ENCODE assay signal across 18 cellular contexts in the genomic region with DNA sequence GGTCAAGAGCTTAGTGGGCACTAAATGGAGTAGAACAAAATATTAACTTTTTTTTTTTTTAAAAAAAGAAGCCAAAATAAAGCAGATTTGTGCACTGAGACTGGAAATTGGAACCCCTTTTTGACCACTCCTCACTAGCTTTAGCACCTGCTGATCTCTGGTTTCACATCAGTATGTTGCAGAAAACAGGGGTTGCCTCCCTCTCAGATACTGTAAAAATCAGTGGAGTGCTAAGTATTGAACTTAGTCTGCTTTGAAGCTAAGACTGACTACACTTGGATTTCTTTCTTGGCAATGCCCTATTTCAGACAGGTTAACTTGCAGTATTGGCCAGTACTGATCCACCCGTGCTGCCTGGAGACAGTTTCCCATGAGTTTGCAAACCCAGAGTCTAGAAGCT. TPM values are rescaled to one million over a fixed set of nuclear protein-coding genes. Genes with fewer than 3 reads are reported as not detected.
A peak's percentile ranks its signal among the peaks of the same experiment; 100 is the strongest.
DNase-seq lines count a peak whose midpoint lies in the region; ATAC-seq, FAIRE-seq and TF ChIP-seq lines count a peak whose summit lies in the region.
"Had no signal": no experiment of that assay in that cellular context is flagged by ENCODE, and none has a peak within 500 bp of the region (broad histone marks: within the 10 kb centered on the region; RNA-seq: fewer than 3 reads in every experiment).

No MANE protein-coding gene starts in this region.

- no peaks in the 10 kb centered on the region for H3K9me3 ChIP-seq in OCI-LY3 (ENCODE audit: insufficient read depth, low read length)
- no peaks in the 10 kb centered on the region for H3K9me3 ChIP-seq in naive thymus-derived CD4-positive, alpha-beta T cell (ENCODE audit: control insufficient read depth in 2 of 3, low read length in 3 of 3)
- H3K9me3 ChIP-seq: MG63 had no signal

- TF ChIP-seq POLR2A in GM12891 (IDR thresholded peaks at IDR 0.05; ENCODE audit: low read depth, low read length), result no peak

- peak overlapping the region; percentile 79 for H3K27ac ChIP-seq in OCI-LY3 (ENCODE audit: low read length)
- H3K27ac ChIP-seq in naive thymus-derived CD4-positive, alpha-beta T cell (ENCODE audit: low read depth, low read length), result no peak overlapping the region

- H3K4me3 ChIP-seq in OCI-LY3 (ENCODE audit: low read length), result peak overlapping the region; percentile 70
- no peak overlapping the region for H3K4me3 ChIP-seq in naive thymus-derived CD4-positive, alpha-beta T cell (ENCODE audit: low read length)
- H3K4me3 ChIP-seq: MG63 had no signal

- peaks cover 0 to 7% (median 0%) of the 10 kb centered on the region in 5 donors for H3K27me3 Mint-ChIP-seq in naive thymus-derived CD4-positive, alpha-beta T cell
- H3K27me3 Mint-ChIP-seq: activated CD4-positive, alpha-beta T cell treated with anti-CD3 and anti-CD28 coated beads, Interleukin-2, amount 10 ng/mL, durations not matched to agents 24 days and 14 days had no signal

- H3K36me3 Mint-ChIP-seq in naive thymus-derived CD4-positive, alpha-beta T cell, result peaks cover 0 to 12% (median 0%) of the 10 kb centered on the region in 5 donors

- H3K4me3 Mint-ChIP-seq in naive thymus-derived CD4-positive, alpha-beta T cell, result peak overlapping the region in 1 of 10 donors; percentile 17
- H3K4me3 Mint-ChIP-seq: activated CD4-positive, alpha-beta T cell treated with anti-CD3 and anti-CD28 coated beads, Interleukin-2, amount 10 ng/mL, durations not matched to agents 24 days and 14 days; HFFc6 had no signal

- peak; percentile 33 for ATAC-seq in GM21786 (IDR thresholded peaks at IDR 0.05; ENCODE audit: unreplicated experiment)
- no peak for ATAC-seq in naive thymus-derived CD4-positive, alpha-beta T cell
- no peak for ATAC-seq in HG02763 (IDR thresholded peaks at IDR 0.05; ENCODE audit: unreplicated experiment)
- ATAC-seq in GM18511 (IDR thresholded peaks at IDR 0.05; ENCODE audit: unreplicated experiment), result no peak

- POLR2A ChIA-PET in naive thymus-derived CD4-positive, alpha-beta T cell (lab: Charles Lee), result interaction anchor here (2.3 to 5.4 kb wide), 2 partner anchors 11 to 14 kb away, joined by 6 to 42 read pairs; no protein-coding TSS in a partner anchor

- peaks cover 17% of the 10 kb centered on the region for H3K79me2 ChIP-seq in OCI-LY3 (ENCODE audit: low read length)

- H3K9me3 Mint-ChIP-seq in naive thymus-derived CD4-positive, alpha-beta T cell, result no peaks in the 10 kb centered on the region
- H3K9me3 Mint-ChIP-seq: activated CD4-positive, alpha-beta T cell treated with anti-CD3 and anti-CD28 coated beads, Interleukin-2, amount 10 ng/mL, durations not matched to agents 24 days and 14 days; HFFc6 had no signal

- H3K4me1 Mint-ChIP-seq in naive thymus-derived CD4-positive, alpha-beta T cell, result peaks cover 21 to 56% (median 32%) of the 10 kb centered on the region in 7 donors

- no peaks in the 10 kb centered on the region for H4K20me1 ChIP-seq in OCI-LY3 (ENCODE audit: insufficient read depth, low read length)

- CTCF ChIA-PET in naive thymus-derived CD4-positive, alpha-beta T cell (lab: Charles Lee), result interaction anchor here (1.1 kb wide), 1 partner anchor 17 kb away, joined by 3 read pairs; no protein-coding TSS in a partner anchor

- intact Hi-C loops in naive thymus-derived CD4-positive, alpha-beta T cell (cut with micrococcal nuclease), result loop anchor here (1.0 to 10.0 kb wide), 2 partner anchors 40 to 230 kb away; no protein-coding TSS in a partner anchor

- FAIRE-seq in GM12891 (lab: Jason Lieb, UNC), result peak; percentile 82
- FAIRE-seq: frontal cortex, TTC549 had no signal

- H3K4me2 ChIP-seq in OCI-LY3 (ENCODE audit: low read length), result peak overlapping the region; percentile 97

- no peak overlapping the region for H2AFZ ChIP-seq in OCI-LY3 (ENCODE audit: low read depth, low read length)

- peak overlapping the region; percentile 56 for H3K9ac ChIP-seq in OCI-LY3 (ENCODE audit: low read length)

- H3K27me3 ChIP-seq in OCI-LY3 (ENCODE audit: low read depth, low read length), result no peaks in the 10 kb centered on the region
- no peaks in the 10 kb centered on the region for H3K27me3 ChIP-seq in naive thymus-derived CD4-positive, alpha-beta T cell (ENCODE audit: control insufficient read depth in 2 of 2, insufficient read depth in 2 of 2, low read length in 2 of 2)
- H3K27me3 ChIP-seq: MG63 had no signal

- H3K36me3 ChIP-seq in OCI-LY3 (replicated peaks; ENCODE audit: low read depth, low read length), result peaks cover 3% of the 10 kb centered on the region
- H3K36me3 ChIP-seq in naive thymus-derived CD4-positive, alpha-beta T cell (ENCODE audit: control insufficient read depth in 2 of 3, insufficient read depth in 3 of 3, low read length in 3 of 3), result peaks cover 0 to 6% (median 0%) of the 10 kb centered on the region in 3 experiments
- H3K36me3 ChIP-seq: MG63 had no signal

- DNase-seq in GM12891 (ENCODE audit: insufficient read length, low spot score) (no peak), SIG-M5 treated with dmso at 0.1 percent for 504 hours (lab: John Stamatoyannopoulos, UW; ENCODE audit: unreplicated experiment) (no peak)
- DNase-seq in naive thymus-derived CD4-positive, alpha-beta T cell, result no peak
- DNase-seq: activated CD4-positive, alpha-beta T cell treated with anti-CD3 and anti-CD28 coated beads, Interleukin-2, amount 10 ng/mL, durations not matched to agents 24 days and 14 days; activated gamma-delta T cell treated with Interleukin-2 at 50 U/mL for 16 hours; DMS79; HFFc6; hypothalamus; islet precursor cell; MG63; NCI-H1694; RPMI8226 had no signal

- no peak for TF ChIP-seq CTCF in OCI-LY3 (IDR thresholded peaks at IDR 0.05; ENCODE audit: low read depth, low read length)

- peaks cover 66% of the 10 kb centered on the region for H3K4me1 ChIP-seq in OCI-LY3 (ENCODE audit: low read length)
- peaks cover 14 to 21% of the 10 kb centered on the region in 2 donors for H3K4me1 ChIP-seq in naive thymus-derived CD4-positive, alpha-beta T cell (ENCODE audit: control insufficient read depth in 2 of 2, insufficient read depth in 2 of 2, low read length in 2 of 2)

- peak overlapping the region in 5 of 9 donors; percentile 8 to 70 (median 29) for H3K27ac Mint-ChIP-seq in naive thymus-derived CD4-positive, alpha-beta T cell
- H3K27ac Mint-ChIP-seq: activated CD4-positive, alpha-beta T cell treated with anti-CD3 and anti-CD28 coated beads, Interleukin-2, amount 10 ng/mL, durations not matched to agents 24 days and 14 days; HFFc6 had no signal

TF ChIP-seq in GM12891, 5 proteins besides CTCF, POLR2A, EP300 and RAD21:
- TF ChIP-seq PAX5 (IDR thresholded peaks at IDR 0.05; ENCODE audit: insufficient read depth, low read length, severe bottlenecking) (no peak), POU2F2 (IDR thresholded peaks at IDR 0.05; ENCODE audit: low read depth, low read length) (no peak), SPI1 (IDR thresholded peaks at IDR 0.05; ENCODE audit: low read depth, low read length) (no peak), TAF1 (IDR thresholded peaks at IDR 0.05; ENCODE audit: low read depth, low read length) (no peak), POLR2AphosphoS5 (IDR thresholded peaks at IDR 0.05; ENCODE audit: low read depth, low read length) (no peak)

RNA-seq across cellular contexts. Expression of a gene that starts 2.7 kb away (rescaled TPM):
- polyA plus RNA-seq in GM12891 (2012; ENCODE audit: low read depth, missing spikeins), result 3.9 TPM
- total RNA-seq in naive thymus-derived CD4-positive, alpha-beta T cell, result 10 to 100 TPM; 21.7 to 88.1 (median 27.0) TPM
- 10 to 100 TPM; 31.7 to 33.0 TPM for polyA plus RNA-seq in naive thymus-derived CD4-positive, alpha-beta T cell
- total RNA-seq: HFFc6 had no signal
